In genomic region chr4:16196482-16197393, GRCh38 we compare ENCODE assay signal across 8 cellular contexts. TPM values are rescaled to one million over a fixed set of nuclear protein-coding genes. Genes with fewer than 3 reads are reported as not detected.
DNase-seq lines count a peak whose midpoint lies in the region; ATAC-seq, FAIRE-seq and TF ChIP-seq lines count a peak whose summit lies in the region.

No MANE protein-coding gene starts in this region.

- ATAC-seq in GM21423 (IDR thresholded peaks at IDR 0.05; ENCODE audit: unreplicated experiment): peak; percentile 79

- DNase-seq in AG20443 (ENCODE audit: low spot score): peak; percentile 64
- peak; percentile 82 for DNase-seq in M059J (ENCODE audit: low read depth)
- peak; percentile 65 for DNase-seq in stromal cell of bone marrow (ENCODE audit: low read depth)
- DNase-seq in activated CD4-positive, alpha-beta T cell treated with anti-CD3 and anti-CD28 coated beads, Interleukin-2, amount 10 ng/mL, durations not matched to agents 24 days and 14 days: no peak
- no peak for DNase-seq in stimulated activated CD8-positive, alpha-beta memory T cell treated with anti-CD3 and anti-CD28 coated beads, Interleukin-4, amount 100 ng/mL, for 48 hours

- peak; percentile 24 for FAIRE-seq in islet of Langerhans (lab: Jason Lieb, UNC)

- H3K27ac Mint-ChIP-seq in brain: peak overlapping the region in 4 of 5 experiments; percentile 15 to 82 (median 58)
- no peak overlapping the region for H3K27ac Mint-ChIP-seq in activated CD4-positive, alpha-beta T cell treated with anti-CD3 and anti-CD28 coated beads, Interleukin-2, amount 10 ng/mL, durations not matched to agents 24 days and 14 days

- no peaks in the 10 kb centered on the region for H3K9me3 Mint-ChIP-seq in brain
- H3K9me3 Mint-ChIP-seq in activated CD4-positive, alpha-beta T cell treated with anti-CD3 and anti-CD28 coated beads, Interleukin-2, amount 10 ng/mL, durations not matched to agents 24 days and 14 days: no peaks in the 10 kb centered on the region

- H3K4me3 Mint-ChIP-seq in brain: peak overlapping the region; percentile 11 to 74 (median 31)
- no peak overlapping the region for H3K4me3 Mint-ChIP-seq in activated CD4-positive, alpha-beta T cell treated with anti-CD3 and anti-CD28 coated beads, Interleukin-2, amount 10 ng/mL, durations not matched to agents 24 days and 14 days

- H3K27me3 Mint-ChIP-seq in brain: no peaks in the 10 kb centered on the region
- no peaks in the 10 kb centered on the region for H3K27me3 Mint-ChIP-seq in activated CD4-positive, alpha-beta T cell treated with anti-CD3 and anti-CD28 coated beads, Interleukin-2, amount 10 ng/mL, durations not matched to agents 24 days and 14 days

- peaks cover 5% of the 10 kb centered on the region for H3K36me3 Mint-ChIP-seq in brain
- peaks cover 24% of the 10 kb centered on the region for H3K36me3 Mint-ChIP-seq in activated CD4-positive, alpha-beta T cell treated with anti-CD3 and anti-CD28 coated beads, Interleukin-2, amount 10 ng/mL, durations not matched to agents 24 days and 14 days (ENCODE audit: low read depth)

- intact Hi-C loops in activated CD4-positive, alpha-beta T cell treated with anti-CD3 and anti-CD28 coated beads, Interleukin-2, amount 10 ng/mL, durations not matched to agents 24 days and 14 days (cut with micrococcal nuclease): no loop called here

- peak; percentile 48 to 59 for TF ChIP-seq CTCF in brain (conservative IDR thresholded peaks at IDR 0.05)

- peaks cover 48% of the 10 kb centered on the region for H3K4me1 Mint-ChIP-seq in brain
- H3K4me1 Mint-ChIP-seq in activated CD4-positive, alpha-beta T cell treated with anti-CD3 and anti-CD28 coated beads, Interleukin-2, amount 10 ng/mL, durations not matched to agents 24 days and 14 days: peaks cover 16% of the 10 kb centered on the region

RNA-seq across cellular contexts. Expression of gene TAPT1, which starts 29.5 kb away (rescaled TPM):
- 17.1 and 18.5 TPM in 2 replicates for total RNA-seq in M059J (2014; rRNA removed; shearing (Covaris generic))
- 36.0 TPM for polyA plus RNA-seq in brain (ENCODE audit: insufficient read depth, low read depth, low replicate concordance)
- 27.2 and 29.3 TPM in 2 replicates for total RNA-seq in activated CD4-positive, alpha-beta T cell treated with anti-CD3 and anti-CD28 coated beads, Interleukin-2, amount 10 ng/mL, durations not matched to agents 24 days and 14 days

Comparison
In these comparisons a context has a peak if more than half of its experiments do, and no peak if none do; other contexts are left out.
1. DNase-seq: peak in AG20443 (single experiment), M059J (single experiment) and stromal cell of bone marrow (single experiment); none in activated CD4-positive, alpha-beta T cell treated with anti-CD3 and anti-CD28 coated beads, Interleukin-2, amount 10 ng/mL, durations not matched to agents 24 days and 14 days (single experiment) and stimulated activated CD8-positive, alpha-beta memory T cell treated with anti-CD3 and anti-CD28 coated beads, Interleukin-4, amount 100 ng/mL, for 48 hours (single experiment).